ENCODE assay signal across 8 cellular contexts in genomic region chr6:161272600-161273355, GRCh38. TPM values are rescaled to one million over a fixed set of nuclear protein-coding genes. Genes with fewer than 3 reads are reported as not detected.
DNase-seq lines count a peak whose midpoint lies in the region; ATAC-seq and TF ChIP-seq lines count a peak whose summit lies in the region.

No MANE protein-coding gene starts in this region.

- intact Hi-C loops in mammary epithelial cell (cut with micrococcal nuclease) = loop anchor here (5.0 to 10.0 kb wide), 5 partner anchors 80 to 340 kb away; partner anchors contain the start of gene MAP3K4
- intact Hi-C loops in lower lobe of right lung (cut with DNase I) = no loop called here
- intact Hi-C loops in transverse colon (cut with DNase I; ENCODE audit: low total_unique reads) = no loop called here

- TF ChIP-seq CTCF in mammary epithelial cell (conservative IDR thresholded peaks at IDR 0.05 in 1 of 2, IDR thresholded peaks at IDR 0.05 in 1 of 2; ENCODE audit: extremely low read depth in 1 of 2, insufficient read depth in 1 of 2, low read depth in 1 of 2, low read length in 2 of 2) (no peak), lower lobe of right lung (IDR thresholded peaks at IDR 0.05) (no peak), transverse colon (IDR thresholded peaks at IDR 0.05) (no peak)

- H3K27me3 ChIP-seq in mammary epithelial cell (ENCODE audit: insufficient read depth, low read length) (no peaks in the 10 kb centered on the region), lower lobe of right lung (ENCODE audit: low read depth) (no peaks in the 10 kb centered on the region), transverse colon (no peaks in the 10 kb centered on the region)

- CTCF ChIA-PET in mammary epithelial cell (lab: Charles Lee; ENCODE audit: low non-redundant PET) = no interaction called here

- dilution Hi-C loops in mammary epithelial cell (cut with HindIII; ENCODE audit: low sequenced_read_pairs) = no loop called here

- in situ Hi-C loops in mammary epithelial cell (cut with MboI; ENCODE audit: low sequenced_read_pairs in 2 of 2) = no loop called here
- in situ Hi-C loops in transverse colon (cut with MboI; ENCODE audit: low pct_ligation_motif_present in 1 of 4, low pct_unique_long_range_greater_than_20kb in 1 of 4, low sequenced_read_pairs in 3 of 4) = no loop called here

- H3K79me2 ChIP-seq in mammary epithelial cell (ENCODE audit: insufficient read depth, low read length) = peaks cover 35% of the 10 kb centered on the region

- peaks cover 12% of the 10 kb centered on the region for H3K4me1 ChIP-seq in mammary epithelial cell (ENCODE audit: insufficient read depth, low read length)
- peaks cover 17% of the 10 kb centered on the region for H3K4me1 ChIP-seq in lower lobe of right lung
- peaks cover 3 to 35% (median 9%) of the 10 kb centered on the region in 4 donors for H3K4me1 ChIP-seq in transverse colon

- WGBS in mammary epithelial cell (ENCODE audit: low coverage, missing lambda C conversion rate) = 67% methylated on average over 11 of the region's 11 CpGs
- 31 to 41% methylated on average over 11 of the region's 11 CpGs for WGBS in transverse colon (ENCODE audit: low coverage in 1 of 2), 2 donors

- peak overlapping the region; percentile 73 for H3K4me2 ChIP-seq in mammary epithelial cell (ENCODE audit: insufficient read depth, low read depth, low read length)

- H4K20me1 ChIP-seq in mammary epithelial cell (ENCODE audit: insufficient read depth, low read length) = no peaks in the 10 kb centered on the region

- H3K4me3 ChIP-seq in mammary epithelial cell (replicated peaks in 1 of 3; ENCODE audit: insufficient read depth in 1 of 3, low read depth in 2 of 3, low read length in 3 of 3) = peak overlapping the region; percentile 67 to 85 (median 69)
- H3K4me3 ChIP-seq in lower lobe of right lung = peak overlapping the region; percentile 72
- H3K4me3 ChIP-seq in transverse colon = peak overlapping the region; percentile 44 to 69 (median 50)

- TSS peak; percentile 88 for BruUV-seq in mammary epithelial cell (replicated peaks; lab: Mats Ljungman, UMichigan)

- no peak overlapping the region for H2AFZ ChIP-seq in mammary epithelial cell (ENCODE audit: low read depth, low read length)

- TF ChIP-seq EP300 in transverse colon (IDR thresholded peaks at IDR 0.05; ENCODE audit: low read depth) = no peak

- no peaks in the 10 kb centered on the region for H3K36me3 ChIP-seq in mammary epithelial cell (ENCODE audit: insufficient read depth, low read length)
- H3K36me3 ChIP-seq in lower lobe of right lung = no peaks in the 10 kb centered on the region
- H3K36me3 ChIP-seq in transverse colon = no peaks in the 10 kb centered on the region

- H3K9me3 ChIP-seq in mammary epithelial cell (replicated peaks; ENCODE audit: insufficient read depth, low read length) = no peaks in the 10 kb centered on the region
- H3K9me3 ChIP-seq in lower lobe of right lung = no peaks in the 10 kb centered on the region
- no peaks in the 10 kb centered on the region for H3K9me3 ChIP-seq in transverse colon

- H3K27ac ChIP-seq in mammary epithelial cell (ENCODE audit: insufficient read depth, low read depth, low read length) (peak overlapping the region; percentile 95), lower lobe of right lung (peak overlapping the region; percentile 79), transverse colon (peak overlapping the region in 3 of 4 donors; percentile 72 to 79 (median 78))

- no peak for TF ChIP-seq POLR2A in transverse colon (IDR thresholded peaks at IDR 0.05)

- peak; percentile 56 for DNase-seq in ELR (ENCODE audit: low read depth)
- DNase-seq in NCI-H1417 (lab: John Stamatoyannopoulos, UW) = peak in 2 of 3 experiments; percentile 60 to 96
- peak; percentile 15 for DNase-seq in mammary epithelial cell
- DNase-seq in lower lobe of right lung = no peak
- DNase-seq in transverse colon = no peak
- no peak for DNase-seq in SK-N-DZ (ENCODE audit: low spot score)
- DNase-seq in OCI-M1 (lab: John Stamatoyannopoulos, UW) = no peak

- ATAC-seq in lower lobe of right lung (peak; percentile 48 to 49), HG03039 (IDR thresholded peaks at IDR 0.05; ENCODE audit: unreplicated experiment) (no peak)

- H3K9ac ChIP-seq in mammary epithelial cell (ENCODE audit: insufficient read depth, low read length) = peak overlapping the region; percentile 98

RNA-seq across cellular contexts. Expression of gene AGPAT4, which starts 1.1 kb away (rescaled TPM):
- 10 to 100 TPM; 12.5 to 15.8 TPM for total RNA-seq in mammary epithelial cell
- 5.6 TPM for polyA plus RNA-seq in mammary epithelial cell
- polyA minus RNA-seq in mammary epithelial cell = 13.2 TPM
- 19.7 TPM for total RNA-seq in lower lobe of right lung
- total RNA-seq in transverse colon = 1 to 10 TPM; 2.2 to 6.4 (median 4.4) TPM
- 6.7 and 10.5 TPM in 2 replicates for polyA plus RNA-seq in SK-N-DZ (2014; cell fraction: cytosol; rRNA removed)
- 20.7 and 27.4 TPM in 2 replicates for polyA plus RNA-seq in SK-N-DZ (2014; cell fraction: nucleus; rRNA removed)

Comparison
In these comparisons a context has a peak if more than half of its experiments do, and no peak if none do; other contexts are left out.
1. DNase-seq: peak in ELR (single experiment), NCI-H1417 (2 of 3) and mammary epithelial cell (single experiment); none in lower lobe of right lung (single experiment), transverse colon (single experiment), SK-N-DZ (single experiment) and OCI-M1 (single experiment).
2. Peak in every context shown above with its lines, with median percentiles within 50 percentile points of each other: H3K27ac ChIP-seq and H3K4me3 ChIP-seq.